ENCODE assay signal across 20 cellular contexts in genomic region chr5:131754363-131754762, GRCh38.
"Had no signal": no experiment of that assay in that cellular context is flagged by ENCODE, and none has a peak within 500 bp of the region (broad histone marks: within the 10 kb centered on the region; RNA-seq: fewer than 3 reads in every experiment).

No MANE protein-coding gene starts in this region.

- ATAC-seq: activated CD4-positive, alpha-beta T cell treated with anti-CD3 and anti-CD28 coated beads for 36 hours; activated CD8-positive, alpha-beta memory T cell treated with anti-CD3 and anti-CD28 coated beads, Interleukin-2, amount 10 ng/mL, durations not matched to agents 7 days and 5 days; body of pancreas; right lobe of liver; WTC11 had no signal

- H3K36me3 ChIP-seq: neural progenitor cell, ovary, right lobe of liver, stomach, vagina had no signal

- H3K9ac ChIP-seq: neural progenitor cell had no signal

- H3K4me1 ChIP-seq: neural progenitor cell had no signal

- H3K9me3 ChIP-seq: body of pancreas, ovary, right lobe of liver, stomach, vagina had no signal

- H3K9me3 Mint-ChIP-seq: neural progenitor cell had no signal

- H3K27me3 Mint-ChIP-seq: activated CD4-positive, alpha-beta memory T cell treated with anti-CD3 and anti-CD28 coated beads, Interleukin-2, amount 10 ng/mL, durations not matched to agents 7 days and 5 days; activated CD4-positive, alpha-beta T cell treated with anti-CD3 and anti-CD28 coated beads for 36 hours; activated CD8-positive, alpha-beta memory T cell treated with anti-CD3 and anti-CD28 coated beads, Interleukin-2, amount 10 ng/mL, durations not matched to agents 7 days and 5 days had no signal

- H3K4me2 ChIP-seq: neural progenitor cell had no signal

- H3K27ac ChIP-seq: body of pancreas, epithelial cell of prostate, neural progenitor cell, ovary, right lobe of liver, stomach, vagina had no signal

- H3K4me1 Mint-ChIP-seq: neural progenitor cell had no signal

- H3K4me3 ChIP-seq: body of pancreas, lung, neural progenitor cell, ovary, right lobe of liver, stomach, vagina had no signal

- H2AFZ ChIP-seq: neural progenitor cell had no signal

- H3K27ac Mint-ChIP-seq: activated CD4-positive, alpha-beta memory T cell treated with anti-CD3 and anti-CD28 coated beads, Interleukin-2, amount 10 ng/mL, durations not matched to agents 7 days and 5 days; activated CD4-positive, alpha-beta T cell treated with anti-CD3 and anti-CD28 coated beads for 36 hours; activated CD8-positive, alpha-beta memory T cell treated with anti-CD3 and anti-CD28 coated beads, Interleukin-2, amount 10 ng/mL, durations not matched to agents 7 days and 5 days; activated naive CD4-positive, alpha-beta T cell treated with anti-CD3 and anti-CD28 coated beads for 36 hours; endodermal cell; neural progenitor cell; WTC11 had no signal

- H3K27me3 ChIP-seq: body of pancreas, neural progenitor cell, ovary, right lobe of liver, stomach, vagina had no signal

- DNase-seq: activated CD4-positive, alpha-beta memory T cell treated with anti-CD3 and anti-CD28 coated beads, Interleukin-2, amount 10 ng/mL, durations not matched to agents 7 days and 5 days; activated CD4-positive, alpha-beta T cell treated with anti-CD3 and anti-CD28 coated beads for 36 hours; activated CD8-positive, alpha-beta memory T cell treated with anti-CD3 and anti-CD28 coated beads, Interleukin-2, amount 10 ng/mL, durations not matched to agents 7 days and 5 days; activated naive CD4-positive, alpha-beta T cell treated with anti-CD3 and anti-CD28 coated beads for 36 hours; body of pancreas; caudate nucleus; endodermal cell; foreskin fibroblast; head of caudate nucleus; ovary; right lobe of liver; small intestine; stimulated activated CD4-positive, alpha-beta T cell treated with anti-CD3 and anti-CD28 coated beads, Interleukin-15, amount 100 ng/mL, for 24 hours; stimulated activated CD4-positive, alpha-beta T cell treated with anti-CD3 and anti-CD28 coated beads, Interleukin-2, amount 100 ng/mL, for 48 hours; stomach had no signal

- H3K4me3 Mint-ChIP-seq: activated CD4-positive, alpha-beta memory T cell treated with anti-CD3 and anti-CD28 coated beads, Interleukin-2, amount 10 ng/mL, durations not matched to agents 7 days and 5 days; activated CD4-positive, alpha-beta T cell treated with anti-CD3 and anti-CD28 coated beads for 36 hours; activated CD8-positive, alpha-beta memory T cell treated with anti-CD3 and anti-CD28 coated beads, Interleukin-2, amount 10 ng/mL, durations not matched to agents 7 days and 5 days; activated naive CD4-positive, alpha-beta T cell treated with anti-CD3 and anti-CD28 coated beads for 36 hours; endodermal cell; neural progenitor cell; WTC11 had no signal
